ENCODE assay signal across 21 cellular contexts in the genomic region with DNA sequence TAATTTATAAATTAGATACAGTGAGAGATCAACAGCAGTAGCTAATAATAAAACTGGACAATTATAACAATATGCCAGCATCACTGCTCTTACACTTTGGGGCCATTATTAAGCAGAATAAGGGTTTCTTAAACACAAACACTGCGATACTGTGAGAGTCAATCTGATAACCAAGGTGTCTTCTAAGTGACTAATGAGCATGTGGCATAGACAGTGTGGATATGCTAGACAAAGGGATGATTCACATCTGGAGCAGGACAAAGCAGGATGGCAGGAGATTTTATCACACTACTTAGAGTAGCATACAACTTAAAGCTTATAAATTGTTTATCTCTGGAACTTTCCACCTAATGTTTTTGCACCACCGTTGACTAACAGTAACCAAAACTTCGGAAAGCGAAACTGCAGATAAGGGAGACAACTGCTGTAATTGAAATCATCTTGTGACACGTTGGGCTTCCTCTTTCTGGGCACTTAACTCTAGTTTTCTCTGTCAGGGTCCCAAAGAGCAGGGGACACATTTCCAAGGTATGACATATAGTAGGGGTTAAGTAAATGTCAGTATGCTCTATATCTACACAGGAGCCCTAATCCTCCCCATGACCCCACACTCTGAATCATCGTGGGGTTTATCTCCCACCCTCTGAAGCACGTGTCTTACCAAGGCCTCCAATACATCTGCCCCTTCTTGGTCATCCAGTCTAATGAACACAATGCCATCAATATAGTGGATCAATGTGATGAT.
A peak's percentile ranks its signal among the peaks of the same experiment; 100 is the strongest.
DNase-seq lines count a peak whose midpoint lies in the region; ATAC-seq and TF ChIP-seq lines count a peak whose summit lies in the region.
"Had no signal": no experiment of that assay in that cellular context is flagged by ENCODE, and none has a peak within 500 bp of the region (broad histone marks: within the 10 kb centered on the region; RNA-seq: fewer than 3 reads in every experiment).

No MANE protein-coding gene starts in this region.

- H3K4me3 ChIP-seq in HL-60 (replicated peaks; ENCODE audit: insufficient read depth, low read length) (no peak overlapping the region), epithelial cell of esophagus (ENCODE audit: low read length) (no peak overlapping the region), right cardiac atrium (ENCODE audit: low read length) (no peak overlapping the region)
- H3K4me3 ChIP-seq: dorsolateral prefrontal cortex, esophagus squamous epithelium, ovary, sigmoid colon, vagina had no signal

- no peak for ATAC-seq in GM21528 (IDR thresholded peaks at IDR 0.05; ENCODE audit: low FRiP score, unreplicated experiment)
- no peak for ATAC-seq in HG03342 (IDR thresholded peaks at IDR 0.05; ENCODE audit: unreplicated experiment)
- ATAC-seq in SK-N-SH treated with all-trans-retinoic acid at 6 μM for 48 hours: no peak
- no peak for ATAC-seq in right cardiac atrium
- ATAC-seq: left ventricle myocardium superior had no signal

- H3K27ac ChIP-seq in HL-60 (replicated peaks): peak overlapping the region; percentile 69
- no peak overlapping the region for H3K27ac ChIP-seq in right cardiac atrium (ENCODE audit: low read length)
- H3K27ac ChIP-seq: esophagus squamous epithelium, ovary, sigmoid colon, vagina had no signal

- DNase-seq in COLO829 (ENCODE audit: low spot score): peak; percentile 28
- DNase-seq in HL-60 (ENCODE audit: low read depth in 1 of 2, low spot score in 1 of 2): peak; percentile 23 to 68
- DNase-seq in OCI-M1 (lab: John Stamatoyannopoulos, UW): peak; percentile 90
- DNase-seq in epithelial cell of esophagus (ENCODE audit: low read depth): peak; percentile 28
- no peak for DNase-seq in right cardiac atrium
- DNase-seq: activated CD4-positive, alpha-beta memory T cell treated with anti-CD3 and anti-CD28 coated beads for 36 hours; activated naive CD8-positive, alpha-beta T cell treated with anti-CD3 and anti-CD28 coated beads for 36 hours; activated T-cell treated with anti-CD3 and anti-CD28 coated beads, Interleukin-2, amount 50 U/mL, for 4 hours; dorsolateral prefrontal cortex; esophagus squamous epithelium; H9; left ventricle myocardium superior; NCI-H1694; NCI-H345; ovary; sigmoid colon; stimulated activated CD4-positive, alpha-beta T cell treated with anti-CD3 and anti-CD28 coated beads, Interleukin-1b, Interleukin-23, amount 100 ng/mL, for 48 hours had no signal

- intact Hi-C loops in right cardiac atrium (cut with DNase I): no loop called here

- TF ChIP-seq CTCF in HL-60 (IDR thresholded peaks at IDR 0.05; ENCODE audit: insufficient read depth, low read length): no peak
- no peak for TF ChIP-seq CTCF in epithelial cell of esophagus (IDR thresholded peaks at IDR 0.05; ENCODE audit: insufficient read depth, low read depth, low read length, missing control alignments)

- H3K27me3 ChIP-seq in HL-60 (ENCODE audit: insufficient read depth, poor library complexity, severe bottlenecking): no peaks in the 10 kb centered on the region
- H3K27me3 ChIP-seq in right cardiac atrium (ENCODE audit: control insufficient read depth, insufficient read depth): no peaks in the 10 kb centered on the region
- H3K27me3 ChIP-seq: dorsolateral prefrontal cortex, esophagus squamous epithelium, ovary, sigmoid colon, vagina had no signal

- WGBS in right cardiac atrium: 32% methylated on average over 7 of the region's 7 CpGs

- H3K9me3 ChIP-seq in right cardiac atrium (ENCODE audit: control insufficient read depth, low read length): no peaks in the 10 kb centered on the region
- H3K9me3 ChIP-seq: esophagus squamous epithelium, ovary, sigmoid colon, vagina had no signal

- no peaks in the 10 kb centered on the region for H3K4me1 ChIP-seq in right cardiac atrium (ENCODE audit: control insufficient read depth, insufficient read depth, low read length)
- H3K4me1 ChIP-seq: esophagus squamous epithelium, sigmoid colon, vagina had no signal

TF ChIP-seq in SK-N-SH treated with all-trans-retinoic acid at 6 μM for 48 hours, 23 proteins besides CTCF, POLR2A, EP300 and RAD21:
- TF ChIP-seq TSHZ2 (CRISPR knock-in tag; IDR thresholded peaks at IDR 0.05) (no peak), TOX (CRISPR knock-in tag; IDR thresholded peaks at IDR 0.05; ENCODE audit: borderline replicate concordance) (no peak), ZFP30 (CRISPR knock-in tag; IDR thresholded peaks at IDR 0.05) (no peak), RARB (CRISPR knock-in tag; IDR thresholded peaks at IDR 0.05) (no peak)

Comparison
In these comparisons a context has a peak if more than half of its experiments do, and no peak if none do; other contexts are left out.
1. DNase-seq: peak in COLO829 (single experiment), HL-60 (2 of 2), OCI-M1 (single experiment) and epithelial cell of esophagus (single experiment); none in right cardiac atrium (0 of 3).